Comparison of ENCODE assay signal across 12 cellular contexts in the genomic region with DNA sequence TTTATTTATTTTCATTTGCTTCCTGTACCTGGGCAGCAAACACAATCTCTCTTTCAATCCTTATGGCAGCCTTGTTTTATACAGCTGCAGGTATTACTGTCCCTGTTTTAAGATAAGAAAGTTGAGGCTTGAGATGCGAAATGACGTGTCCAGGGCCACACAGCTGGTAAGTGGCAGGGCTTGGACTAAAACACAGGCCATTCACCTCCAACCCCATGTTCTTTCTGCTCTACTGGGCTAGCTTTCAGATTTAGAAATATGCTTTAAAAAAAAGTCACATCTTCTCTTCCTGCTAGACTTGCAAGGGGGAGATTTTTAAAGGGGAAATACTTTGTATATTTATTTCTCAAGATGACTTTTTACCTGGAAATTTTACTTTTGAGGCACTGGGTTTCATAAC.
DNase-seq lines count a peak whose midpoint lies in the region; ATAC-seq lines count a peak whose summit lies in the region.
"Had no signal": no experiment of that assay in that cellular context is flagged by ENCODE, and none has a peak within 500 bp of the region (broad histone marks: within the 10 kb centered on the region; RNA-seq: fewer than 3 reads in every experiment).

No MANE protein-coding gene starts in this region.

- no peaks in the 10 kb centered on the region for H3K4me1 ChIP-seq in right cardiac atrium (ENCODE audit: control insufficient read depth, insufficient read depth, low read length)

- H3K9me3 ChIP-seq in right cardiac atrium (ENCODE audit: control insufficient read depth, low read length), result no peaks in the 10 kb centered on the region
- H3K9me3 ChIP-seq: SJSA1 had no signal

- 84% methylated on average over 2 of the region's 2 CpGs for WGBS in right cardiac atrium

- H3K27ac ChIP-seq in right cardiac atrium (ENCODE audit: low read length), result no peak overlapping the region
- H3K27ac ChIP-seq: cardiac muscle cell, SJSA1 had no signal

- peak; percentile 94 for ATAC-seq in GM18907 (IDR thresholded peaks at IDR 0.05; ENCODE audit: unreplicated experiment)
- ATAC-seq in GM21528 (IDR thresholded peaks at IDR 0.05; ENCODE audit: low FRiP score, unreplicated experiment), result peak; percentile 94
- ATAC-seq in HG03108 (IDR thresholded peaks at IDR 0.05; ENCODE audit: unreplicated experiment), result peak; percentile 93
- peak; percentile 43 for ATAC-seq in left lobe of liver
- ATAC-seq in right cardiac atrium, result no peak
- no peak for ATAC-seq in Right ventricle myocardium superior (ENCODE audit: poor library complexity)
- ATAC-seq: left ventricle myocardium superior had no signal

- intact Hi-C loops in right cardiac atrium (cut with DNase I), result no loop called here
- intact Hi-C loops in Right ventricle myocardium superior (cut with DNase I), result no loop called here

- DNase-seq in left lobe of liver (ENCODE audit: low spot score) (no peak), HT-29 (ENCODE audit: low spot score) (no peak), right cardiac atrium (no peak), Right ventricle myocardium superior (no peak)
- DNase-seq: activated CD8-positive, alpha-beta memory T cell treated with anti-CD3 and anti-CD28 coated beads for 24 hours; left ventricle myocardium superior; NCI-H2081 had no signal

- H3K27me3 ChIP-seq in right cardiac atrium (ENCODE audit: control insufficient read depth, insufficient read depth), result no peaks in the 10 kb centered on the region
- H3K27me3 ChIP-seq: cardiac muscle cell, SJSA1 had no signal

- H3K4me3 ChIP-seq in right cardiac atrium (ENCODE audit: low read length), result no peak overlapping the region
- H3K4me3 ChIP-seq: cardiac muscle cell, SJSA1 had no signal

Comparison
In these comparisons a context has a peak if more than half of its experiments do, and no peak if none do; other contexts are left out.
1. ATAC-seq: peak in GM18907 (single experiment), GM21528 (single experiment), HG03108 (single experiment) and left lobe of liver (single experiment); none in right cardiac atrium (0 of 2) and Right ventricle myocardium superior (single experiment).